Comparison of ENCODE assay signal across 8 cellular contexts in genomic region chr12:75334384-75335030, GRCh38. TPM values are rescaled to one million over a fixed set of nuclear protein-coding genes. Genes with fewer than 3 reads are reported as not detected.
A peak's percentile ranks its signal among the peaks of the same experiment; 100 is the strongest.
DNase-seq lines count a peak whose midpoint lies in the region; ATAC-seq and TF ChIP-seq lines count a peak whose summit lies in the region.

TSS of gene GLIPR1L1 (plus strand) at chr12:75334670. CDS start at chr12:75334729, 59 bp downstream.

- peak; percentile 96 for TF ChIP-seq CTCF in chondrocyte (IDR thresholded peaks at IDR 0.05)
- peak; percentile 82 for TF ChIP-seq CTCF in kidney epithelial cell (IDR thresholded peaks at IDR 0.05; ENCODE audit: insufficient read depth, low read length, poor library complexity, severe bottlenecking)

- DNase-seq in NCI-H345 (lab: John Stamatoyannopoulos, UW) (peak; percentile 32), NCI-H345 treated with DMSO at 0.1 percent for 48 hours (lab: John Stamatoyannopoulos, UW; ENCODE audit: unreplicated experiment) (no peak), NCI-H1694 (lab: John Stamatoyannopoulos, UW) (peak; percentile 83), chondrocyte (ENCODE audit: low spot score) (peak; percentile 73), kidney epithelial cell (ENCODE audit: low read depth) (peak; percentile 56)
- peak; percentile 54 to 73 for DNase-seq in stimulated activated CD4-positive, alpha-beta T cell treated with anti-CD3 and anti-CD28 coated beads, Interleukin-1b, Interleukin-23, amount 100 ng/mL, for 1 hour (ENCODE audit: low read depth in 2 of 2)

- H3K27me3 ChIP-seq in kidney epithelial cell (ENCODE audit: control insufficient read depth, insufficient read depth, low read length), result no peaks in the 10 kb centered on the region

- H3K4me3 Mint-ChIP-seq in chondrocyte (ENCODE audit: unreplicated experiment), result peak within 1 kb of the TSS; percentile 80

- peak within 1 kb of the TSS; percentile 45 for H3K4me3 ChIP-seq in kidney epithelial cell (ENCODE audit: low read depth, low read length)

- peaks cover 20% of the 10 kb centered on the region for H3K4me1 Mint-ChIP-seq in chondrocyte (ENCODE audit: low read depth)

- peak within 1 kb of the TSS; percentile 76 for H3K27ac Mint-ChIP-seq in chondrocyte (ENCODE audit: unreplicated experiment)

- no peaks in the 10 kb centered on the region for H3K27me3 Mint-ChIP-seq in chondrocyte (ENCODE audit: low read depth)

- peak; percentile 63 for ATAC-seq in HG02798 (IDR thresholded peaks at IDR 0.05; ENCODE audit: poor library complexity, unreplicated experiment)
- peak; percentile 77 to 82 for ATAC-seq in activated CD4-positive, CD25-positive, alpha-beta regulatory T cell treated with anti-CD3 and anti-CD28 coated beads, Interleukin-2, amount 50 U/mL, for 24 hours

- no peaks in the 10 kb centered on the region for H3K9me3 Mint-ChIP-seq in chondrocyte (ENCODE audit: low read depth)

- H3K36me3 ChIP-seq in kidney epithelial cell (ENCODE audit: control insufficient read depth, insufficient read depth, low read length), result no peaks in the 10 kb centered on the region

- H3K36me3 Mint-ChIP-seq in chondrocyte (ENCODE audit: low read depth), result no peaks in the 10 kb centered on the region

RNA-seq across cellular contexts. Expression of gene GLIPR1L1, which starts in this region (rescaled TPM):
- total RNA-seq in chondrocyte (not detected in 3 replicates), kidney epithelial cell (not detected in 2 replicates)

Comparison
In these comparisons a context has a peak if more than half of its experiments do, and no peak if none do; other contexts are left out.
1. Peak in DNase-seq in chondrocyte; RNA of the gene not detected or under 1 TPM.
2. Peak in DNase-seq and H3K4me3 ChIP-seq in kidney epithelial cell; RNA of the gene not detected or under 1 TPM.